In the genomic region with DNA sequence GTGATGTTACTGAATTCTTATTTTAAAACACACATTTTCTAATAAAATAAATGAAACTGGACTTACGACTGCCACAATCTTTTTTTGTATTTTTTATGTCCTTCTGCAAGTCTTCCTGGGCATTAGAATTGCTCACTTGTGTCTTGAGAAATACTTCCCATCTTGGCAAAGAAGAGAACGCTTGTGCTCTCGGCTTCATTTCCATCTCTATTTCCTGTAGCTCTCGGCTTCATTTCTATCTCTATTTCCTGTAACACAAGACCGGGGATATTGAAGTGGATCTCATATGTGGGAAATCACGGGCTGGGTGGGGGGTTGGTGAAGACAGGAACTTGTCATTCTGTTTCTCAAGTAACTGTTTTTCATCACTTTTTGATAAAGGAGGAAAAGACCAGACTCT, we compare ENCODE assay signal across 35 cellular contexts.
"Had no signal": no experiment of that assay in that cellular context is flagged by ENCODE, and none has a peak within 500 bp of the region (broad histone marks: within the 10 kb centered on the region; RNA-seq: fewer than 3 reads in every experiment).

No MANE protein-coding gene starts in this region.

- H3K4me1 ChIP-seq: body of pancreas, breast epithelium had no signal

- H3K4me3 ChIP-seq: adrenal gland, body of pancreas, breast epithelium had no signal

- H3K27me3 Mint-ChIP-seq: activated CD4-positive, alpha-beta memory T cell treated with anti-CD3 and anti-CD28 coated beads, Interleukin-2, amount 10 ng/mL, durations not matched to agents 7 days and 5 days; activated CD4-positive, alpha-beta T cell treated with anti-CD3 and anti-CD28 coated beads for 36 hours; activated CD8-positive, alpha-beta memory T cell treated with anti-CD3 and anti-CD28 coated beads, Interleukin-2, amount 10 ng/mL, durations not matched to agents 7 days and 5 days; activated naive CD4-positive, alpha-beta T cell treated with anti-CD3 and anti-CD28 coated beads, Interleukin-2, amount 50 U/mL, for 24 hours; activated naive CD8-positive, alpha-beta T cell treated with anti-CD3 and anti-CD28 coated beads, Interleukin-2, amount 10 ng/mL, durations not matched to agents 7 days and 5 days had no signal

- H3K9me3 Mint-ChIP-seq: activated CD4-positive, alpha-beta memory T cell treated with anti-CD3 and anti-CD28 coated beads, Interleukin-2, amount 10 ng/mL, durations not matched to agents 7 days and 5 days; activated naive CD4-positive, alpha-beta T cell treated with anti-CD3 and anti-CD28 coated beads, Interleukin-2, amount 50 U/mL, for 24 hours; activated naive CD8-positive, alpha-beta T cell treated with anti-CD3 and anti-CD28 coated beads, Interleukin-2, amount 10 ng/mL, durations not matched to agents 7 days and 5 days had no signal

- H3K4me2 ChIP-seq: KMS-11 had no signal

- H3K27ac Mint-ChIP-seq: activated CD4-positive, alpha-beta memory T cell treated with anti-CD3 and anti-CD28 coated beads, Interleukin-2, amount 10 ng/mL, durations not matched to agents 7 days and 5 days; activated CD4-positive, alpha-beta T cell treated with anti-CD3 and anti-CD28 coated beads for 36 hours; activated CD8-positive, alpha-beta memory T cell treated with anti-CD3 and anti-CD28 coated beads, Interleukin-2, amount 10 ng/mL, durations not matched to agents 7 days and 5 days; activated naive CD4-positive, alpha-beta T cell treated with anti-CD3 and anti-CD28 coated beads, Interleukin-2, amount 50 U/mL, for 24 hours; activated naive CD8-positive, alpha-beta T cell treated with anti-CD3 and anti-CD28 coated beads, Interleukin-2, amount 10 ng/mL, durations not matched to agents 7 days and 5 days had no signal

- H3K27me3 ChIP-seq: adrenal gland, body of pancreas, breast epithelium had no signal

- DNase-seq: activated CD4-positive, alpha-beta memory T cell treated with anti-CD3 and anti-CD28 coated beads, Interleukin-2, amount 10 ng/mL, durations not matched to agents 7 days and 5 days; activated CD4-positive, alpha-beta T cell treated with anti-CD3 and anti-CD28 coated beads for 36 hours; activated CD4-positive, alpha-beta T cell treated with anti-CD3 and anti-CD28 coated beads, Interleukin-2, amount 50 U/mL, for 1 hour; activated CD8-positive, alpha-beta memory T cell treated with anti-CD3 and anti-CD28 coated beads for 24 hours; activated CD8-positive, alpha-beta memory T cell treated with anti-CD3 and anti-CD28 coated beads, Interleukin-2, amount 10 ng/mL, durations not matched to agents 7 days and 5 days; activated CD8-positive, alpha-beta memory T cell treated with anti-CD3 and anti-CD28 coated beads, Interleukin-2, amount 50 U/mL, for 48 hours; activated gamma-delta T cell; activated naive CD4-positive, alpha-beta T cell treated with Interleukin-2 at 50 U/mL for 16 hours; activated T-cell treated with anti-CD3 and anti-CD28 coated beads, Interleukin-2, amount 50 U/mL, for 48 hours; adrenal gland; body of pancreas; caudate nucleus; MM.1S; MV-4-11; NCI-H1092; NCI-H1436 treated with DMSO at 0.1 percent for 48 hours; NCI-H1694 treated with DMSO at 0.1 percent for 48 hours; NCI-H2029; NCI-H345; NCI-H510A; NCI-H526; NCI-H748 treated with DMSO at 0.1 percent for 48 hours; NK-92 treated with Interleukin-12 subunit alpha and Interleukin-12 subunit beta, amount 100 ng/mL, for 24 hours; PC-3; SW 1271; T-helper 1 cell; T-helper 2 cell; T-helper 9 cell had no signal

- H3K4me1 Mint-ChIP-seq: activated CD4-positive, alpha-beta memory T cell treated with anti-CD3 and anti-CD28 coated beads, Interleukin-2, amount 10 ng/mL, durations not matched to agents 7 days and 5 days; activated CD4-positive, alpha-beta T cell treated with anti-CD3 and anti-CD28 coated beads for 36 hours; activated CD8-positive, alpha-beta memory T cell treated with anti-CD3 and anti-CD28 coated beads, Interleukin-2, amount 10 ng/mL, durations not matched to agents 7 days and 5 days; activated naive CD4-positive, alpha-beta T cell treated with anti-CD3 and anti-CD28 coated beads, Interleukin-2, amount 50 U/mL, for 24 hours; activated naive CD8-positive, alpha-beta T cell treated with anti-CD3 and anti-CD28 coated beads, Interleukin-2, amount 10 ng/mL, durations not matched to agents 7 days and 5 days had no signal

- ATAC-seq: activated CD4-positive, alpha-beta T cell treated with anti-CD3 and anti-CD28 coated beads for 36 hours; activated CD4-positive, CD25-positive, alpha-beta regulatory T cell treated with anti-CD3 and anti-CD28 coated beads, Interleukin-2, amount 50 U/mL, for 24 hours; activated CD8-positive, alpha-beta memory T cell treated with anti-CD3 and anti-CD28 coated beads, Interleukin-2, amount 10 ng/mL, durations not matched to agents 7 days and 5 days; body of pancreas; PC-3; Right ventricle myocardium inferior had no signal

- H3K27ac ChIP-seq: body of pancreas, breast epithelium, KMS-11, RWPE1 had no signal

- H3K9me3 ChIP-seq: adrenal gland, body of pancreas, breast epithelium had no signal

- H3K4me3 Mint-ChIP-seq: activated CD4-positive, alpha-beta memory T cell treated with anti-CD3 and anti-CD28 coated beads, Interleukin-2, amount 10 ng/mL, durations not matched to agents 7 days and 5 days; activated CD4-positive, alpha-beta T cell treated with anti-CD3 and anti-CD28 coated beads for 36 hours; activated CD8-positive, alpha-beta memory T cell treated with anti-CD3 and anti-CD28 coated beads, Interleukin-2, amount 10 ng/mL, durations not matched to agents 7 days and 5 days; activated naive CD4-positive, alpha-beta T cell treated with anti-CD3 and anti-CD28 coated beads, Interleukin-2, amount 50 U/mL, for 24 hours; activated naive CD8-positive, alpha-beta T cell treated with anti-CD3 and anti-CD28 coated beads, Interleukin-2, amount 10 ng/mL, durations not matched to agents 7 days and 5 days had no signal
